ENCODE assay signal across 7 cellular contexts in the genomic region with DNA sequence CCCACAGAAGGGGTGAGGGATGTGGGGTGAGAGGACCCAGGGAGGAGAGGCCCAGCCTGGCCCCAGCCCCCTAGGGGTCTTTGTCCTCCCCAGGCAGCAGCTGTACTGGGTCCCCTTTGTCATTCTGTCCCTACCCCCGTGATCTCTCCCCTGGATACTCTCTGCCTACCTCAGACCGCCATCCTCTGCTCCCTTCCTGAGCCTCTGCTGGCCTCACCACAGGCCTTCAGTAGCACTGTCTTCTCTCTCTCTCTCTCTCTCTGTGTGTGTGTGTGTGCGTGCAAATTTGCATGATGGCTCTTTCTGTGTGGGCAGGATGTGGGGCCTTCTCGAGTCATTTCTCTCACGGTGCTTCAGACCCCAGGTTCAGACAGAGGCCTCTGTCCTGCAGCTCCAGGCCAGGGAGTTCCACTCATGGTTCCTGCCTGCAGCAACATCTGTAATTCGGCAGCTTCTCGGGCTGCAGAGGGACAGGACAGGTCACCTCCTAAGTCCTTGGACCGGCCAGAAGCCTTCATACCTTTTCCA. TPM values are rescaled to one million over a fixed set of nuclear protein-coding genes. Genes with fewer than 3 reads are reported as not detected.
DNase-seq lines count a peak whose midpoint lies in the region; ATAC-seq and TF ChIP-seq lines count a peak whose summit lies in the region.

No MANE protein-coding gene starts in this region.

- H3K27me3 ChIP-seq in thyroid gland, result no peaks in the 10 kb centered on the region

- peak; percentile 73 for ATAC-seq in GM19372 (IDR thresholded peaks at IDR 0.05; ENCODE audit: low read depth, unreplicated experiment)
- peak; percentile 64 for ATAC-seq in HG03139 (IDR thresholded peaks at IDR 0.05; ENCODE audit: unreplicated experiment)

- TF ChIP-seq CTCF in thyroid gland (IDR thresholded peaks at IDR 0.05), result no peak

- H3K36me3 ChIP-seq in thyroid gland, result no peaks in the 10 kb centered on the region

- no peak overlapping the region for H3K4me3 ChIP-seq in thyroid gland (replicated peaks in 1 of 3)

- intact Hi-C loops in thyroid gland (cut with DNase I), result no loop called here

- 57 to 63% methylated on average over 8 of the region's 8 CpGs for WGBS in thyroid gland, 2 donors

- no peaks in the 10 kb centered on the region for H3K9me3 ChIP-seq in thyroid gland

- TF ChIP-seq POLR2A in thyroid gland (IDR thresholded peaks at IDR 0.05), result no peak

- peaks cover 20 to 49% of the 10 kb centered on the region in 2 donors for H3K4me1 ChIP-seq in thyroid gland

- peak overlapping the region; percentile 93 to 95 (median 94) for H3K27ac ChIP-seq in thyroid gland

- peak; percentile 50 to 59 for DNase-seq in activated CD4-positive, alpha-beta T cell treated with anti-CD3 and anti-CD28 coated beads for 4 hours
- DNase-seq in kidney tubule cell (ENCODE audit: low spot score) (peak; percentile 9), thyroid gland (peak in 1 of 2 donors; percentile 40), HuH-7 (ENCODE audit: low spot score) (no peak), dedifferentiated amniotic fluid mesenchymal stem cell (ENCODE audit: extremely low spot score) (no peak)

RNA-seq across cellular contexts. Expression of a gene that starts 1.4 kb away (rescaled TPM):
- 100 to 1,000 TPM in 3 of 4 donors, 10 to 100 TPM in 1; 63.7 to 136 (median 111) TPM for total RNA-seq in thyroid gland

RNA-seq across cellular contexts. Expression of a gene that starts 47.8 kb away (rescaled TPM):
- 1 to 10 TPM in 2 of 4 donors, under 1 TPM in 1, not detected in 1; 0.67 to 1.3 (median 1.3) TPM for total RNA-seq in thyroid gland

Comparison
In these comparisons a context has a peak if more than half of its experiments do, and no peak if none do; other contexts are left out.
1. DNase-seq: peak in activated CD4-positive, alpha-beta T cell treated with anti-CD3 and anti-CD28 coated beads for 4 hours (2 of 2) and kidney tubule cell (single experiment); none in HuH-7 (single experiment) and dedifferentiated amniotic fluid mesenchymal stem cell (single experiment).